8 cellular contexts compared by ENCODE assay signal in the genomic region with DNA sequence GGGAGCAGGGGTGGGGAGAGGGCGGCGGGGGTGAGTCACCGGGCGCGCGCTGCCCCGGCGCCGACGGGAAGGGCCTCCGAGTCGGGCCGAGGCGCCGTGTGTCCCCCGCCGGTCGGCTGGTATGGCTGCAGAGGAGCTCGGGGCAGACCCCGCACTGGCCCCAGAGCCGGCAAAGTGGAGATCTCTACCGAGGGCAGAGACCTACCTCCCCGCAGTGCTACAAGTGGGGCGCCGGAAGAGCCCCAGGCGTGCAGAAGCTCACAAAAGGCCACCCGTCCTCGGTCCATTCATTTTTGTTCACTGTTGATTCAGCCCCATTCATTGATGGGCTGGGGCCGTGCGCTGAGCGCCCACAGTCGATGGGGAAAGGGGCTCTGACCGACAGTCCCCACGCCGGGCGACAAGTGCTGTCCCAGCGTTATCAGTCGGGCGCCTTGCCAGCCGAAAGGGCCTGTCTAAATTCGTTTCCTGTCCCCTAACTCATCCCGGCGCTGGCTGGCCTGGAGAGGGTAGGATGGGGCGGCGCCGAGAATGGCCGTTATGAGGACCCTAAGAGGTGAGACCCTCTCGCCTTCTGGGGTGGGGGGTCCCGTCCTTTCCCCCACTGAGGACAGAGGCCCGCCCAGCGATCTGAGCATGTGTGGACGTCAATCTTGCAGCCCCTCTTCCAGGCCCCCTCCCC. TPM values are rescaled to one million over a fixed set of nuclear protein-coding genes. Genes with fewer than 3 reads are reported as not detected.
DNase-seq lines count a peak whose midpoint lies in the region; ATAC-seq and TF ChIP-seq lines count a peak whose summit lies in the region.

No MANE protein-coding gene starts in this region.

- H3K9me3 ChIP-seq in iPS-20b (ENCODE audit: insufficient read depth, low read depth, low read length) (no peaks in the 10 kb centered on the region), spleen (no peaks in the 10 kb centered on the region)

- peaks cover 21% of the 10 kb centered on the region; the same call in 1 of the 2 replicates for H3K4me1 ChIP-seq in iPS-20b (ENCODE audit: insufficient read depth, low read length)
- H3K4me1 ChIP-seq in spleen = peaks cover 25 to 53% (median 35%) of the 10 kb centered on the region in 6 donors

- TF ChIP-seq CTCF in spleen (IDR thresholded peaks at IDR 0.05 in 8 of 11, conservative IDR thresholded peaks at IDR 0.05 in 3 of 11) = no peak

- intact Hi-C loops in spleen (cut with DNase I; ENCODE audit: low total_unique reads) = no loop called here

- no peak for TF ChIP-seq POLR2A in spleen (IDR thresholded peaks at IDR 0.05)

- peak; percentile 60 for DNase-seq in AG08395 (ENCODE audit: low spot score)
- DNase-seq in NCI-H510A treated with DMSO at 0.1 percent for 48 hours (lab: John Stamatoyannopoulos, UW) = peak; percentile 42
- peak; percentile 56 for DNase-seq in amniotic stem cell (lab: John Stamatoyannopoulos, UW)
- DNase-seq in spleen = peak; percentile 89
- DNase-seq in pons (ENCODE audit: low spot score) = no peak

- H3K4me3 ChIP-seq in iPS-20b (ENCODE audit: low read length) = peak overlapping the region; percentile 89
- H3K4me3 ChIP-seq in spleen = peak overlapping the region; percentile 78 to 100 (median 98)

- whole genome bisulfite sequencing in spleen, 5 donors = 0 to 9% (median 5%) methylated on average over 16 to 52 of the region's 52 CpGs

- peaks cover 19% of the 10 kb centered on the region for H3K36me3 ChIP-seq in iPS-20b (ENCODE audit: insufficient read depth, low read depth, low read length)
- H3K36me3 ChIP-seq in spleen = peaks cover 0 to 21% (median 17%) of the 10 kb centered on the region in 6 donors

- H3K27me3 ChIP-seq in iPS-20b (ENCODE audit: insufficient read depth, low read length) (no peaks in the 10 kb centered on the region), spleen (replicated peaks in 1 of 7) (no peaks in the 10 kb centered on the region)

- peak overlapping the region; percentile 99 for H3K9ac ChIP-seq in iPS-20b (ENCODE audit: low read depth, low read length)

- peak overlapping the region; percentile 89 for H3K27ac ChIP-seq in iPS-20b (ENCODE audit: low read length)
- peak overlapping the region; percentile 89 to 99 (median 98) for H3K27ac ChIP-seq in spleen

- peak; percentile 6 for ATAC-seq in GM19467 (IDR thresholded peaks at IDR 0.05; ENCODE audit: unreplicated experiment)
- ATAC-seq in GM18519 (IDR thresholded peaks at IDR 0.05; ENCODE audit: low FRiP score, unreplicated experiment) = no peak

RNA-seq across cellular contexts. Expression of a gene that starts 0.7 kb away (rescaled TPM):
- total RNA-seq in spleen = 10 to 100 TPM in 2 of 7 donors, 1 to 10 TPM in 5; 3.1 to 16.0 (median 8.8) TPM
- polyA plus RNA-seq in spleen = 10 to 100 TPM; 13.8 to 23.4 (median 15.4) TPM

RNA-seq across cellular contexts. Expression of a gene that starts 1.9 kb away (rescaled TPM):
- 1,000 to 10,000 TPM in 1 of 7 donors, 100 to 1,000 TPM in 6; 605 to 1,090 (median 842) TPM for total RNA-seq in spleen
- polyA plus RNA-seq in spleen = 1,000 to 10,000 TPM in 1 of 3 donors, 100 to 1,000 TPM in 2; 663 to 1,039 (median 970) TPM

RNA-seq across cellular contexts. Expression of a gene that starts 10.1 kb away (rescaled TPM):
- 100 to 1,000 TPM in 1 of 7 donors, 10 to 100 TPM in 6; 57.6 to 109 (median 78.6) TPM for total RNA-seq in spleen
- 100 to 1,000 TPM in 2 of 3 donors, 10 to 100 TPM in 1; 96.4 to 146 (median 129) TPM for polyA plus RNA-seq in spleen

RNA-seq across cellular contexts. Expression of a gene that starts 10.4 kb away (rescaled TPM):
- total RNA-seq in spleen = 10 to 100 TPM; 37.2 to 61.0 (median 42.9) TPM
- polyA plus RNA-seq in spleen = 10 to 100 TPM; 22.1 to 52.6 (median 32.3) TPM

RNA-seq across cellular contexts. Expression of a gene that starts 17.4 kb away (rescaled TPM):
- total RNA-seq in spleen = 10 to 100 TPM; 34.8 to 62.3 (median 47.8) TPM
- polyA plus RNA-seq in spleen = 10 to 100 TPM; 73.6 to 89.1 (median 87.9) TPM
